12 cellular contexts compared by ENCODE assay signal in the genomic region with DNA sequence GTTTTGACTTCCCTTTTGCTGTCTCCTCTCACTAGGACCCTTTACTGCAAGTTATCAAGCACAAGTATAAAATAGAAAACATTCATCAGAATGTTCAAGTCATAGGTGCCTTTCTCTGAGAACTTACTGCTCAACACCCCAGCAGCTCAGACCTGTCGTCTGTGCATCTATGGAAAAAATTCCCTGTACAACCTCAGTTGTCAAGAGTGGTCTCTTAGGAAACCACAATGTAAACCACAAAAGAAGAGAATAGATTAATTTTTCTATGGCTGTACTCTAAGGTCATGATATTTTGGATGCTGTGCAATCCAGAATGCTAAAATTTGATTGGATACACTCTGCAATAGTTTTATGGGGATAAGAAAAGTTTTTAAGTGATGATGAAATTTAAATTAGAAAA.
DNase-seq lines count a peak whose midpoint lies in the region; ATAC-seq and TF ChIP-seq lines count a peak whose summit lies in the region.
"Had no signal": no experiment of that assay in that cellular context is flagged by ENCODE, and none has a peak within 500 bp of the region (broad histone marks: within the 10 kb centered on the region; RNA-seq: fewer than 3 reads in every experiment).

No MANE protein-coding gene starts in this region.

- no peak overlapping the region for H3K4me3 Mint-ChIP-seq in chondrocyte (ENCODE audit: unreplicated experiment)
- peak overlapping the region; percentile 38 for H3K4me3 Mint-ChIP-seq in natural killer cell treated with Interleukin-12 subunit alpha and Interleukin-12 subunit beta and Interleukin-15 and Interleukin-18, amount 100 ng/mL, for 72 hours

- H2AFZ ChIP-seq in Loucy (ENCODE audit: low read length) = no peak overlapping the region

- no peak for ATAC-seq in natural killer cell treated with Interleukin-12 subunit alpha and Interleukin-12 subunit beta and Interleukin-15 and Interleukin-18, amount 100 ng/mL, for 72 hours
- ATAC-seq in GM21447 (IDR thresholded peaks at IDR 0.05; ENCODE audit: unreplicated experiment) = no peak
- ATAC-seq: gastrocnemius medialis, right cardiac atrium had no signal

- no peaks in the 10 kb centered on the region for H3K9me3 ChIP-seq in BLaER1 treated with 17β-estradiol and CSF1 and Interleukin-3, amounts not matched to agents 10 nM and 100 nM (replicated peaks in 1 of 11)
- H3K9me3 ChIP-seq in Loucy (ENCODE audit: insufficient read depth, low read depth, low read length) = no peaks in the 10 kb centered on the region
- H3K9me3 ChIP-seq: gastrocnemius medialis had no signal

- peaks cover 57% of the 10 kb centered on the region for H3K4me1 Mint-ChIP-seq in chondrocyte (ENCODE audit: low read depth)
- peaks cover 54 to 68% of the 10 kb centered on the region in 2 donors for H3K4me1 Mint-ChIP-seq in natural killer cell treated with Interleukin-12 subunit alpha and Interleukin-12 subunit beta and Interleukin-15 and Interleukin-18, amount 100 ng/mL, for 72 hours (ENCODE audit: low read depth in 2 of 2)

- peaks cover 56% of the 10 kb centered on the region for H3K79me2 ChIP-seq in Loucy (ENCODE audit: insufficient read depth, low read length)

- no peak overlapping the region for H3K9ac ChIP-seq in BLaER1 treated with 17β-estradiol and CSF1 and Interleukin-3, amounts not matched to agents 10 nM and 100 nM
- H3K9ac ChIP-seq in Loucy (ENCODE audit: low read depth, low read length, poor library complexity, severe bottlenecking) = no peak overlapping the region

- no peaks in the 10 kb centered on the region for H3K27me3 Mint-ChIP-seq in chondrocyte (ENCODE audit: low read depth)
- H3K27me3 Mint-ChIP-seq in natural killer cell treated with Interleukin-12 subunit alpha and Interleukin-12 subunit beta and Interleukin-15 and Interleukin-18, amount 100 ng/mL, for 72 hours = no peaks in the 10 kb centered on the region

- no peaks in the 10 kb centered on the region for H3K27me3 ChIP-seq in BLaER1 treated with 17β-estradiol and CSF1 and Interleukin-3, amounts not matched to agents 10 nM and 100 nM
- H3K27me3 ChIP-seq in Loucy (ENCODE audit: insufficient read depth, low read length, poor library complexity, severe bottlenecking) = no peaks in the 10 kb centered on the region
- H3K27me3 ChIP-seq: gastrocnemius medialis had no signal

- no peaks in the 10 kb centered on the region for H3K36me3 ChIP-seq in BLaER1 treated with 17β-estradiol and CSF1 and Interleukin-3, amounts not matched to agents 10 nM and 100 nM
- no peaks in the 10 kb centered on the region for H3K36me3 ChIP-seq in Loucy (ENCODE audit: insufficient read depth, low read length)
- H3K36me3 ChIP-seq: gastrocnemius medialis had no signal

- no peaks in the 10 kb centered on the region for H3K9me2 ChIP-seq in Loucy (replicated peaks; ENCODE audit: low read depth, low read length)

- H3K27ac ChIP-seq in BLaER1 treated with 17β-estradiol and CSF1 and Interleukin-3, amounts not matched to agents 10 nM and 100 nM = no peak overlapping the region

- H3K4me1 ChIP-seq in BLaER1 treated with 17β-estradiol and CSF1 and Interleukin-3, amounts not matched to agents 10 nM and 100 nM = peaks cover 56 to 68% (median 61%) of the 10 kb centered on the region in 10 experiments
- peaks cover 77% of the 10 kb centered on the region for H3K4me1 ChIP-seq in Loucy (ENCODE audit: insufficient read depth, low read length, poor library complexity, severe bottlenecking)

- H3K4me2 ChIP-seq in BLaER1 treated with 17β-estradiol and CSF1 and Interleukin-3, amounts not matched to agents 10 nM and 100 nM = peak overlapping the region; percentile 23 to 98 (median 88); a peak in 18 of 22 replicates
- H3K4me2 ChIP-seq in Loucy (ENCODE audit: low read depth, low read length, poor library complexity, severe bottlenecking) = peak overlapping the region; percentile 74

- TF ChIP-seq CTCF in Loucy (conservative IDR thresholded peaks at IDR 0.05; ENCODE audit: low read length) = no peak
- TF ChIP-seq CTCF in chondrocyte (IDR thresholded peaks at IDR 0.05) = no peak

- H3K27ac Mint-ChIP-seq in chondrocyte (ENCODE audit: unreplicated experiment) = peak overlapping the region; percentile 60
- H3K27ac Mint-ChIP-seq in natural killer cell treated with Interleukin-12 subunit alpha and Interleukin-12 subunit beta and Interleukin-15 and Interleukin-18, amount 100 ng/mL, for 72 hours = peak overlapping the region; percentile 94 to 97

- no peak overlapping the region for H3K4me3 ChIP-seq in BLaER1 treated with 17β-estradiol and CSF1 and Interleukin-3, amounts not matched to agents 10 nM and 100 nM
- no peak overlapping the region for H3K4me3 ChIP-seq in Loucy (ENCODE audit: low read length, poor library complexity, severe bottlenecking)

- no peaks in the 10 kb centered on the region for H3K36me3 Mint-ChIP-seq in chondrocyte (ENCODE audit: low read depth)
- no peaks in the 10 kb centered on the region for H3K36me3 Mint-ChIP-seq in natural killer cell treated with Interleukin-12 subunit alpha and Interleukin-12 subunit beta and Interleukin-15 and Interleukin-18, amount 100 ng/mL, for 72 hours

- peaks cover 0 to 20% (median 0%) of the 10 kb centered on the region in 11 experiments; a peak in 6 of 22 replicates for H4K20me1 ChIP-seq in BLaER1 treated with 17β-estradiol and CSF1 and Interleukin-3, amounts not matched to agents 10 nM and 100 nM
- peaks cover 15% of the 10 kb centered on the region for H4K20me1 ChIP-seq in Loucy (ENCODE audit: insufficient read depth, low read length, poor library complexity, severe bottlenecking)

- 0 out of 2 replicates have a peak, but pooled peaks cover 6% of the 10 kb centered on the region for H3F3A ChIP-seq in Loucy (ENCODE audit: low read depth)

- H3K9me3 Mint-ChIP-seq in chondrocyte (ENCODE audit: low read depth) = no peaks in the 10 kb centered on the region
- H3K9me3 Mint-ChIP-seq in natural killer cell treated with Interleukin-12 subunit alpha and Interleukin-12 subunit beta and Interleukin-15 and Interleukin-18, amount 100 ng/mL, for 72 hours = no peaks in the 10 kb centered on the region

- DNase-seq in chondrocyte (ENCODE audit: low spot score) (no peak), amygdala (lab: John Stamatoyannopoulos, UW) (no peak)
- no peak for DNase-seq in natural killer cell treated with Interleukin-12 subunit alpha and Interleukin-12 subunit beta and Interleukin-15 and Interleukin-18, amount 100 ng/mL, for 72 hours (ENCODE audit: low spot score)
- no peak for DNase-seq in stimulated activated CD4-positive, alpha-beta T cell treated with anti-CD3 and anti-CD28 coated beads, Interleukin-4, amount 100 ng/mL, for 24 hours
- DNase-seq in activated CD4-positive, alpha-beta T cell treated with anti-CD3 and anti-CD28 coated beads, Interleukin-2, amount 50 U/mL, for 48 hours = no peak
- DNase-seq: gastrocnemius medialis, H7, NCI-H2081 treated with DMSO at 0.1 percent for 48 hours, right cardiac atrium had no signal
